In genomic region chr14:61188936-61189808, GRCh38 we compare ENCODE assay signal across 1 cellular context.
A peak's percentile ranks its signal among the peaks of the same experiment; 100 is the strongest.
TF ChIP-seq lines count a peak whose summit lies in the region.

No MANE protein-coding gene starts in this region.

TF ChIP-seq in HepG2, 621 proteins besides CTCF, POLR2A, EP300 and RAD21 (continued from another document):
- TF ChIP-seq HNF1B (CRISPR knock-in tag; IDR thresholded peaks at IDR 0.05) (peak; percentile 45; the same call in 1 of the 2 replicates), GPN1 (CRISPR knock-in tag; IDR thresholded peaks at IDR 0.05; ENCODE audit: borderline replicate concordance) (no peak), ZKSCAN8 (CRISPR knock-in tag; IDR thresholded peaks at IDR 0.05; ENCODE audit: borderline replicate concordance) (no peak), GMEB1 (CRISPR knock-in tag; IDR thresholded peaks at IDR 0.05; ENCODE audit: borderline replicate concordance) (no peak), ZNF883 (CRISPR knock-in tag; IDR thresholded peaks at IDR 0.05; ENCODE audit: not compliant biosample characterization) (peak; percentile 43), HNF4G (IDR thresholded peaks at IDR 0.05; ENCODE audit: borderline replicate concordance, low read depth, low read length) (peak; percentile 36; the same call in 1 of the 2 replicates), HNF4G (CRISPR knock-in tag; IDR thresholded peaks at IDR 0.05; ENCODE audit: borderline replicate concordance, low read depth) (no peak), KLF6 (CRISPR knock-in tag; IDR thresholded peaks at IDR 0.05) (peak; percentile 47; the same call in 1 of the 2 replicates), ZMYM4 (CRISPR knock-in tag; IDR thresholded peaks at IDR 0.05) (peak; percentile 49; the same call in 1 of the 2 replicates), SOX13 (IDR thresholded peaks at IDR 0.05) (no peak), SOX13 (CRISPR knock-in tag; conservative IDR thresholded peaks at IDR 0.05 in 1 of 2, IDR thresholded peaks at IDR 0.05 in 1 of 2) (peak in 1 of 2 experiments; percentile 27; a peak in 1 of 4 replicates), ZNF678 (CRISPR knock-in tag; IDR thresholded peaks at IDR 0.05) (no peak), GFI1 (CRISPR knock-in tag; IDR thresholded peaks at IDR 0.05; ENCODE audit: borderline replicate concordance) (peak; percentile 54; the same call in 1 of the 2 replicates), NFKBIZ (CRISPR knock-in tag; IDR thresholded peaks at IDR 0.05) (no peak), POLR2AphosphoS2 (IDR thresholded peaks at IDR 0.05; ENCODE audit: low read depth, low read length) (no peak), NPAS2 (CRISPR knock-in tag; IDR thresholded peaks at IDR 0.05; ENCODE audit: borderline replicate concordance) (no peak), HNRNPL (IDR thresholded peaks at IDR 0.05; ENCODE audit: low read depth, low read length) (no peak), ZBTB3 (CRISPR knock-in tag; IDR thresholded peaks at IDR 0.05; ENCODE audit: borderline replicate concordance, low read depth) (no peak), ARID5B (CRISPR knock-in tag; IDR thresholded peaks at IDR 0.05) (peak; percentile 36; the same call in 1 of the 2 replicates), ZNF609 (CRISPR knock-in tag; IDR thresholded peaks at IDR 0.05; ENCODE audit: borderline replicate concordance) (no peak), MXD3 (CRISPR knock-in tag; IDR thresholded peaks at IDR 0.05) (no peak), FLYWCH1 (CRISPR knock-in tag; IDR thresholded peaks at IDR 0.05) (no peak), NR2F2 (IDR thresholded peaks at IDR 0.05; ENCODE audit: borderline replicate concordance, low read depth) (0 out of 2 replicates have a peak, but pooled peaks have one; percentile 30), RXRB (CRISPR knock-in tag; IDR thresholded peaks at IDR 0.05; ENCODE audit: borderline replicate concordance) (0 out of 2 replicates have a peak, but pooled peaks have one; percentile 17), ZNF501 (CRISPR knock-in tag; IDR thresholded peaks at IDR 0.05) (peak; percentile 23; the same call in 1 of the 2 replicates), MAFK (conservative IDR thresholded peaks at IDR 0.05 in 1 of 2, IDR thresholded peaks at IDR 0.05 in 1 of 2; ENCODE audit: low read length in 2 of 2) (no peak), HMG20A (CRISPR knock-in tag; IDR thresholded peaks at IDR 0.05; ENCODE audit: borderline replicate concordance) (peak; percentile 41; the same call in 1 of the 2 replicates), GATAD2A (CRISPR knock-in tag; IDR thresholded peaks at IDR 0.05) (peak; percentile 21; the same call in 1 of the 2 replicates), NR2F1 (CRISPR knock-in tag; IDR thresholded peaks at IDR 0.05) (peak in 1 of 2 experiments; percentile 46; a peak in 1 of 4 replicates), PHF8 (CRISPR knock-in tag; IDR thresholded peaks at IDR 0.05) (0 out of 2 replicates have a peak, but pooled peaks have one; percentile 18)
